Comparison of ENCODE assay signal across 36 cellular contexts in the genomic region with DNA sequence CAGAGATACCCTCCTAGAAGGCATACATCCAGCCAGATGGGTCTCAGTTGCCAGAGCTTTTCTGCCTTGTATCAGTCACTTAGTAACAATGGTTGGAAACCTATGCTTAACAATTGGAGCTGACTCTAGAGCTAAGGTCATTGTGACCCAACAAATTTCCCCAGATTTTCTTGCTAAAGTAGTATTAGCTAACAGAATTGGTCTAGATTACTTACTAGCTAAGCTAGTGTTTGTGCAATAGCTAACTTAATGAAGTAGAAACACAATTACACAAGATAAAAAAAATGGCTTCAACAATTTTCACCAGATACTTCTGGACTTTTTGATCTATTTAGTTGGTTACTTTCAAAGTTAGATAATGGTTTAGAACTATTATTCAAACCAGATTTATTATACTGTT.
"Had no signal": no experiment of that assay in that cellular context is flagged by ENCODE, and none has a peak within 500 bp of the region (broad histone marks: within the 10 kb centered on the region; RNA-seq: fewer than 3 reads in every experiment).

No MANE protein-coding gene starts in this region.

- H3K27ac ChIP-seq: KMS-11 had no signal

- H3K9ac ChIP-seq: KMS-11 had no signal

- H3K36me3 ChIP-seq: MG63 had no signal

- DNase-seq: Karpas-422, Kasumi-1, MG63, MM.1S, MV-4-11, NCI-H1048, NCI-H1092, NCI-H1092 treated with DMSO at 0.1 percent for 48 hours, NCI-H1105, NCI-H1105 treated with DMSO at 0.1 percent for 48 hours, NCI-H1417, NCI-H1417 treated with DMSO at 0.1 percent for 48 hours, NCI-H1436, NCI-H1436 treated with DMSO at 0.1 percent for 48 hours, NCI-H146, NCI-H1694, NCI-H1694 treated with DMSO at 0.1 percent for 48 hours, NCI-H187, NCI-H187 treated with DMSO at 0.1 percent for 48 hours, NCI-H1930, NCI-H2029, NCI-H2029 treated with DMSO at 0.1 percent for 48 hours, NCI-H2081, NCI-H2081 treated with DMSO at 0.1 percent for 48 hours, NCI-H2107, NCI-H2171, NCI-H2171 treated with DMSO at 0.1 percent for 48 hours, NCI-H2227 treated with DMSO at 0.1 percent for 48 hours, NCI-H226, NCI-H345, NCI-H446, NCI-H446 treated with DMSO at 0.1 percent for 48 hours, NCI-H510A, NCI-H510A treated with DMSO at 0.1 percent for 48 hours, NCI-H524 had no signal

- H3K9me3 ChIP-seq: MG63 had no signal

- H3K4me3 ChIP-seq: MG63 had no signal
